8 cellular contexts compared by ENCODE assay signal in genomic region chr3:183098538-183099025, GRCh38. TPM values are rescaled to one million over a fixed set of nuclear protein-coding genes. Genes with fewer than 3 reads are reported as not detected.
A peak's percentile ranks its signal among the peaks of the same experiment; 100 is the strongest.
DNase-seq lines count a peak whose midpoint lies in the region; ATAC-seq and TF ChIP-seq lines count a peak whose summit lies in the region.

No MANE protein-coding gene starts in this region.

- H3K4ac ChIP-seq in neuronal stem cell (ENCODE audit: low read length): no peak overlapping the region

- peaks cover 17% of the 10 kb centered on the region for H3K4me1 Mint-ChIP-seq in endothelial cell (ENCODE audit: unreplicated experiment)

- H3K27me3 Mint-ChIP-seq in endothelial cell (ENCODE audit: unreplicated experiment): no peaks in the 10 kb centered on the region

- 5 to 10% (median 8%) methylated on average over 8 of the region's 8 CpGs for WGBS in heart left ventricle, 4 donors
- no CpG with 5 or more reads among the region's 8 CpGs for WGBS in neuronal stem cell (ENCODE audit: extremely low coverage in 2 of 2, insufficient read length in 2 of 2, insufficient replicate concordance in 1 of 2), 2 donors

- H2AFZ ChIP-seq in neuronal stem cell (ENCODE audit: low read length): peak overlapping the region; percentile 96

- no peak overlapping the region for H2BK15ac ChIP-seq in neuronal stem cell (ENCODE audit: low read length)

- H3K4me1 ChIP-seq in heart left ventricle (peaks cover 0 to 25% (median 13%) of the 10 kb centered on the region in 12 donors), NT2/D1 (ENCODE audit: insufficient read depth, insufficient read length) (no peaks in the 10 kb centered on the region), neuronal stem cell (ENCODE audit: control insufficient read depth in 2 of 2, insufficient read depth in 1 of 2, low read depth in 1 of 2, low read length in 2 of 2) (no peaks in the 10 kb centered on the region)

- no peaks in the 10 kb centered on the region for H3K79me1 ChIP-seq in neuronal stem cell (ENCODE audit: low read depth, low read length)

- no peak overlapping the region for H2BK12ac ChIP-seq in neuronal stem cell (ENCODE audit: low read length)

- peak overlapping the region; percentile 69 to 92 (median 86) for H3K27ac ChIP-seq in heart left ventricle
- no peak overlapping the region for H3K27ac ChIP-seq in neuronal stem cell (replicated peaks; ENCODE audit: low read length)

- peak overlapping the region; percentile 94 for H3K4me3 Mint-ChIP-seq in endothelial cell (ENCODE audit: unreplicated experiment)

- intact Hi-C loops in heart left ventricle (cut with DNase I) (loop anchor here in 1 of 10 donors (10.0 kb wide), 1 partner anchor 536 kb away; the partner anchor contains the start of gene KLHL24), cardiac septum (cut with DNase I) (no loop called here)

- no peak overlapping the region for H2BK120ac ChIP-seq in neuronal stem cell (ENCODE audit: low read depth, low read length)

- DNase-seq in heart left ventricle (no peak), cardiac septum (ENCODE audit: low spot score) (no peak), NT2/D1 (ENCODE audit: low read depth, low spot score) (no peak), endothelial cell (ENCODE audit: low spot score) (no peak), neuronal stem cell (ENCODE audit: low spot score) (no peak)
- DNase-seq in effector CD4-positive, alpha-beta T cell: no peak
- DNase-seq in stimulated activated CD4-positive, alpha-beta T cell treated with anti-CD3 and anti-CD28 coated beads, Interleukin-4, amount 100 ng/mL, for 4 hours: no peak

- no peaks in the 10 kb centered on the region for H3K9me3 ChIP-seq in heart left ventricle
- H3K9me3 ChIP-seq in NT2/D1 (ENCODE audit: insufficient read depth, low read length): peaks cover 5% of the 10 kb centered on the region; the same call in 1 of the 2 replicates
- H3K9me3 ChIP-seq in neuronal stem cell (replicated peaks in 1 of 2; ENCODE audit: control insufficient read depth in 2 of 2, insufficient read depth in 1 of 2, low read depth in 1 of 2, low read length in 2 of 2): no peaks in the 10 kb centered on the region

- H3K27me3 ChIP-seq in heart left ventricle: no peaks in the 10 kb centered on the region
- H3K27me3 ChIP-seq in NT2/D1 (ENCODE audit: insufficient read depth, insufficient read length): no peaks in the 10 kb centered on the region
- H3K27me3 ChIP-seq in neuronal stem cell (ENCODE audit: control insufficient read depth in 3 of 3, insufficient read depth in 3 of 3, low read depth in 1 of 3, low read length in 3 of 3): no peaks in the 10 kb centered on the region

- TF ChIP-seq CTCF in heart left ventricle (IDR thresholded peaks at IDR 0.05): no peak
- TF ChIP-seq CTCF in endothelial cell (IDR thresholded peaks at IDR 0.05; ENCODE audit: unreplicated experiment): no peak

- H3K36me3 Mint-ChIP-seq in endothelial cell (ENCODE audit: low read depth, unreplicated experiment): peaks cover 3% of the 10 kb centered on the region

- H3K36me3 ChIP-seq in heart left ventricle (peaks cover 0 to 7% (median 2%) of the 10 kb centered on the region in 9 donors), NT2/D1 (ENCODE audit: insufficient read depth, insufficient read length, low read length) (peaks cover 1% of the 10 kb centered on the region), neuronal stem cell (replicated peaks in 1 of 2; ENCODE audit: control insufficient read depth in 2 of 2, insufficient read depth in 2 of 2, low read length in 2 of 2) (peaks cover 2 to 6% of the 10 kb centered on the region in 2 donors)

- H3K9ac ChIP-seq in NT2/D1 (ENCODE audit: insufficient read length, low read depth) (peak overlapping the region; percentile 98), neuronal stem cell (ENCODE audit: low read depth, low read length, poor library complexity) (peak overlapping the region; percentile 98)

- peak overlapping the region; percentile 85 for H3K4me2 ChIP-seq in neuronal stem cell (ENCODE audit: insufficient read depth, low read length, poor library complexity, severe bottlenecking)

- no peak overlapping the region for H3K14ac ChIP-seq in neuronal stem cell (ENCODE audit: low read length)

- no peak overlapping the region for H2BK5ac ChIP-seq in neuronal stem cell (ENCODE audit: low read length)

- peak overlapping the region; percentile 97 for H3K23ac ChIP-seq in neuronal stem cell (ENCODE audit: low read depth, low read length, poor library complexity)

- no peak overlapping the region for H2AK5ac ChIP-seq in neuronal stem cell (ENCODE audit: low read depth, low read length)

- H3K4me3 ChIP-seq in heart left ventricle (peak overlapping the region; percentile 71 to 98 (median 86)), NT2/D1 (ENCODE audit: insufficient read length, low read depth) (peak overlapping the region; percentile 96), neuronal stem cell (ENCODE audit: low read length in 2 of 2) (peak overlapping the region; percentile 78 to 94)

- ATAC-seq in heart left ventricle (no peak), HG02884 (IDR thresholded peaks at IDR 0.05; ENCODE audit: unreplicated experiment) (no peak)

- H3K18ac ChIP-seq in neuronal stem cell (ENCODE audit: low read length): peak overlapping the region; percentile 88

- H4K8ac ChIP-seq in neuronal stem cell (ENCODE audit: low read depth, low read length): no peak overlapping the region

- no peak overlapping the region for H4K91ac ChIP-seq in neuronal stem cell (ENCODE audit: low read depth, low read length, poor library complexity)

- H3K9me3 Mint-ChIP-seq in endothelial cell (ENCODE audit: unreplicated experiment): no peaks in the 10 kb centered on the region

- TF ChIP-seq POLR2A in heart left ventricle (IDR thresholded peaks at IDR 0.05): no peak

- H3K27ac Mint-ChIP-seq in endothelial cell (ENCODE audit: unreplicated experiment): peak overlapping the region; percentile 81

RNA-seq across cellular contexts. Expression of gene MCCC1, which starts 0.7 kb away (rescaled TPM):
- 10 to 100 TPM; 33.0 to 58.4 (median 50.9) TPM for total RNA-seq in heart left ventricle
- polyA plus RNA-seq in heart left ventricle: 10 to 100 TPM; 32.8 to 47.5 TPM
- total RNA-seq in cardiac septum: 32.5 TPM
- 19.8 TPM for total RNA-seq in endothelial cell (ENCODE audit: unreplicated experiment)
- polyA plus RNA-seq in neuronal stem cell (2013, experiment 1 of 2): 14.4 TPM
- 14.1 TPM for polyA plus RNA-seq in neuronal stem cell (2013, experiment 2 of 2)
